ENCODE assay signal across 8 cellular contexts in the genomic region with DNA sequence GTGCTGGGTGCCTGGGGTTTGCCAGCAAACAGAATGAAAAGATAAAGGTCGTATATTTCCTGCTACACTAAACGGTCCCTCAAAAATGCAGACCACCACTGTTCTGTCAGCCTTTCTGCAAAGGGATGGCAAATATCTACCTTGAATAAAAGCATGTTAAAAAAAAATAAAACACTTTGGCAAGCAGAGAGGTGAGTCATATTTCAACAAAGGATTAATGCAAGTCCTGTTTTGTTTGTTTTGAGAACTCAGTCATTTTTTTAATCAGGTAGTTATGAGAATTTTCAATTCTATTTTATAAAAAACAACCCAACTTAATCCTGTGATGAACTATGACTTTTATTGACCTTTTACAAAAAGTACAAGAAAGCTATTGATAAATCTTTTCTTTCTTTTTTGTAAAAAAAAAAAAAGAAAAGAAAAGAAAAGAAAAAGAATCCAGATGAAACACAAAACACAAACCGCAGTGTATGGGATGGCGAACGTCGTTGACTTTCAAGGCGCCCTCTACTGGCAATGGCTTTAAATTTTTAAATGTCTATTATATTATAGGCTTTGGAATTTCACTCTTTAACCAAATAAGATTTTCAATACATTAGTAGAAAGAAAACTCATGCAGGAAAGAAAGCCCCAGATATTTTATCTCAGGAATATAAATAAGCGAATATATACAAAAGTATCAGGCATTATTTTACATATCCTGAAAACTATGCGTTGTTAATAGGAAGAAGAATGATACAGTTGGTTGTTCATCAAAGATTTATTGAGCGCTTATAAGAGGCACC.
A peak's percentile ranks its signal among the peaks of the same experiment; 100 is the strongest.
DNase-seq lines count a peak whose midpoint lies in the region; ATAC-seq and TF ChIP-seq lines count a peak whose summit lies in the region.

No MANE protein-coding gene starts in this region.

- intact Hi-C loops in colonic mucosa (cut with DNase I): no loop called here
- intact Hi-C loops in upper lobe of right lung (cut with DNase I): no loop called here

- H3K4me3 Mint-ChIP-seq in T-cell: peak overlapping the region in 1 of 3 donors; percentile 22

- H3K27ac ChIP-seq in colonic mucosa: no peak overlapping the region
- H3K27ac ChIP-seq in upper lobe of right lung: no peak overlapping the region

- no peak overlapping the region for H3K27ac Mint-ChIP-seq in T-cell

- DNase-seq in DMS114 treated with DMSO at 0.1 percent for 48 hours (lab: John Stamatoyannopoulos, UW; ENCODE audit: unreplicated experiment): peak; percentile 59
- DNase-seq in HT-29 (ENCODE audit: low spot score): peak; percentile 86
- peak in 23 of 34 experiments; percentile 3 to 35 (median 17) for DNase-seq in T-cell
- DNase-seq in colonic mucosa: peak; percentile 52
- DNase-seq in medulla oblongata (ENCODE audit: extremely low spot score): peak; percentile 43
- DNase-seq in upper lobe of right lung: no peak

- H3K9ac ChIP-seq in colonic mucosa (ENCODE audit: low read depth in 2 of 2, low read length in 2 of 2): no peak overlapping the region

- H3K4me1 Mint-ChIP-seq in T-cell: peaks cover 5 to 9% (median 6%) of the 10 kb centered on the region in 3 donors

- CTCF ChIA-PET in T-cell (lab: Charles Lee): interaction anchor here (0.5 to 1.3 kb wide), 37 partner anchors 9 to 1808 kb away, joined by 3 to 13 read pairs (median 4); a partner anchor contains a TSS

- no peaks in the 10 kb centered on the region for H3K9me3 ChIP-seq in colonic mucosa
- no peaks in the 10 kb centered on the region for H3K9me3 ChIP-seq in upper lobe of right lung

- TF ChIP-seq CTCF in colonic mucosa (IDR thresholded peaks at IDR 0.05) (peak; percentile 66), upper lobe of right lung (IDR thresholded peaks at IDR 0.05) (peak; percentile 73)

- H3K27me3 ChIP-seq in colonic mucosa: no peaks in the 10 kb centered on the region
- no peaks in the 10 kb centered on the region for H3K27me3 ChIP-seq in upper lobe of right lung

- POLR2A ChIA-PET in T-cell (lab: Charles Lee): interaction anchor here (0.6 kb wide), 4 partner anchors 101 to 164 kb away, joined by 3 to 4 read pairs (median 4); no protein-coding TSS in a partner anchor

- no peaks in the 10 kb centered on the region for H3K36me3 Mint-ChIP-seq in T-cell

- H3K4me3 ChIP-seq in colonic mucosa: no peak overlapping the region
- H3K4me3 ChIP-seq in upper lobe of right lung: no peak overlapping the region

- ATAC-seq in T-cell (replicated peaks in 1 of 4) (peak in 3 of 4 experiments; percentile 38 to 68 (median 65)), upper lobe of right lung (peak; percentile 62), HG03521 (IDR thresholded peaks at IDR 0.05; ENCODE audit: unreplicated experiment) (no peak), GM18519 (IDR thresholded peaks at IDR 0.05; ENCODE audit: low FRiP score, unreplicated experiment) (no peak)

- H3K4me1 ChIP-seq in colonic mucosa (no peaks in the 10 kb centered on the region), upper lobe of right lung (peaks cover 12% of the 10 kb centered on the region)

- H3K36me3 ChIP-seq in colonic mucosa (no peaks in the 10 kb centered on the region), upper lobe of right lung (no peaks in the 10 kb centered on the region)

- peaks cover 0 to 5% (median 4%) of the 10 kb centered on the region in 3 donors for H3K9me3 Mint-ChIP-seq in T-cell

- H3K27me3 Mint-ChIP-seq in T-cell: no peaks in the 10 kb centered on the region

Comparison
In these comparisons a context has a peak if more than half of its experiments do, and no peak if none do; other contexts are left out.
1. ATAC-seq: peak in T-cell (3 of 4) and upper lobe of right lung (single experiment); none in HG03521 (single experiment) and GM18519 (single experiment).